ENCODE assay signal across 1 cellular context in the genomic region with DNA sequence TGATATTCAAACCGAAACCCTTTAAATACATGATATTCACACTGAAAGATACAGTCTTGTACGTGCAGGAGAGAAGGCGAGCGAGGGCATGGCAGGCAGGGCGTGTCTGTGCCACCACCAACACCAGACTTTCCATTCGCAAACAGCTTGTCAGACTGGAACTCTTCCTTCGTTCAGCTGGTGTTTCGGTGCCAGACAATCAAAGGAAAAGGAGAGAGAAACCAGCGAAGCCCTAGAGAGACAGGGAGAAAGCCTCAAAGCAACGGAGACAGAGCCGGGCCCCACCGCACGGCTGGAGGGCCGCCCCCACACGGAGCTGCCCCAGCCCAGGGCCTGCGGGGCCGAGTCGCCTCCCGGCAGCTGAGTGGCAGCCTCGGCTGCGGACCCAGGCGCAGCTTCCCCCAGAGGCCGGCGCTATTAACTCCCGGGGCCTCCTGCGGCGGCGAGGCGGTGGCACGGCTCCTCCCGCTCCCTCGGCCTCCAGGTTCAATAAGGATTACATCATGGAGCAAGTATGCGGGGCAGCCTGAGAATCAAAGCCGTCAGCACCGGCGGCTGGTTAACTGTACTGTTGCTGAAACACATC.
TF ChIP-seq lines count a peak whose summit lies in the region.

No MANE protein-coding gene starts in this region.

TF ChIP-seq in HepG2, 621 proteins besides CTCF, POLR2A, EP300 and RAD21 (continued from another document and continues in another):
- TF ChIP-seq, protein P1, sequence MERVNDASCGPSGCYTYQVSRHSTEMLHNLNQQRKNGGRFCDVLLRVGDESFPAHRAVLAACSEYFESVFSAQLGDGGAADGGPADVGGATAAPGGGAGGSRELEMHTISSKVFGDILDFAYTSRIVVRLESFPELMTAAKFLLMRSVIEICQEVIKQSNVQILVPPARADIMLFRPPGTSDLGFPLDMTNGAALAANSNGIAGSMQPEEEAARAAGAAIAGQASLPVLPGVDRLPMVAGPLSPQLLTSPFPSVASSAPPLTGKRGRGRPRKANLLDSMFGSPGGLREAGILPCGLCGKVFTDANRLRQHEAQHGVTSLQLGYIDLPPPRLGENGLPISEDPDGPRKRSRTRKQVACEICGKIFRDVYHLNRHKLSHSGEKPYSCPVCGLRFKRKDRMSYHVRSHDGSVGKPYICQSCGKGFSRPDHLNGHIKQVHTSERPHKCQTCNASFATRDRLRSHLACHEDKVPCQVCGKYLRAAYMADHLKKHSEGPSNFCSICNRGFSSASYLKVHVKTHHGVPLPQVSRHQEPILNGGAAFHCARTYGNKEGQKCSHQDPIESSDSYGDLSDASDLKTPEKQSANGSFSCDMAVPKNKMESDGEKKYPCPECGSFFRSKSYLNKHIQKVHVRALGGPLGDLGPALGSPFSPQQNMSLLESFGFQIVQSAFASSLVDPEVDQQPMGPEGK (CRISPR knock-in tag; IDR thresholded peaks at IDR 0.05): peak; percentile 59
- TF ChIP-seq ZNF557 (CRISPR knock-in tag; IDR thresholded peaks at IDR 0.05) (no peak), BCL6 (CRISPR knock-in tag; IDR thresholded peaks at IDR 0.05) (peak; percentile 37; the same call in 1 of the 2 replicates), POGZ (CRISPR knock-in tag; IDR thresholded peaks at IDR 0.05) (peak; percentile 31; the same call in 1 of the 2 replicates), YY1 (IDR thresholded peaks at IDR 0.05; ENCODE audit: insufficient read depth, insufficient replicate concordance, low read depth, low read length) (peak; percentile 9), ERF (CRISPR knock-in tag; IDR thresholded peaks at IDR 0.05) (0 out of 2 replicates have a peak, but pooled peaks have one; percentile 23), KDM3A (CRISPR knock-in tag; IDR thresholded peaks at IDR 0.05; ENCODE audit: low read depth) (peak; percentile 69), THYN1 (CRISPR knock-in tag; IDR thresholded peaks at IDR 0.05; ENCODE audit: borderline replicate concordance, low read depth) (no peak), SP4 (CRISPR knock-in tag; IDR thresholded peaks at IDR 0.05) (no peak), ZNF775 (CRISPR knock-in tag; IDR thresholded peaks at IDR 0.05; ENCODE audit: borderline replicate concordance) (no peak), POLR2G (IDR thresholded peaks at IDR 0.05; ENCODE audit: low read depth, low read length) (peak; percentile 65; the same call in 1 of the 2 replicates), ETV5 (CRISPR knock-in tag; IDR thresholded peaks at IDR 0.05; ENCODE audit: borderline replicate concordance) (no peak; the same call in 1 of the 2 replicates), GFI1 (CRISPR knock-in tag; IDR thresholded peaks at IDR 0.05; ENCODE audit: borderline replicate concordance) (peak; percentile 54; the same call in 1 of the 2 replicates), ZNF276 (CRISPR knock-in tag; IDR thresholded peaks at IDR 0.05; ENCODE audit: low read depth) (no peak), PITX1 (CRISPR knock-in tag; IDR thresholded peaks at IDR 0.05) (peak; percentile 24; the same call in 1 of the 2 replicates), NAIF1 (CRISPR knock-in tag; IDR thresholded peaks at IDR 0.05; ENCODE audit: borderline replicate concordance) (no peak), ZNF7 (CRISPR knock-in tag; IDR thresholded peaks at IDR 0.05) (no peak), CEBPG (CRISPR knock-in tag; IDR thresholded peaks at IDR 0.05) (peak; percentile 59), ZFYVE20 (CRISPR knock-in tag; IDR thresholded peaks at IDR 0.05; ENCODE audit: borderline replicate concordance, low read depth) (no peak), FOXA3 (CRISPR knock-in tag; IDR thresholded peaks at IDR 0.05) (peak; percentile 68), IKZF5 (CRISPR knock-in tag; IDR thresholded peaks at IDR 0.05) (no peak), KAT7 (CRISPR knock-in tag; IDR thresholded peaks at IDR 0.05; ENCODE audit: borderline replicate concordance) (0 out of 2 replicates have a peak, but pooled peaks have one; percentile 47), NKX3-1 (CRISPR knock-in tag; IDR thresholded peaks at IDR 0.05) (no peak), ATF3 (CRISPR knock-in tag; IDR thresholded peaks at IDR 0.05) (peak; percentile 86), ZNF263 (CRISPR knock-in tag; IDR thresholded peaks at IDR 0.05) (peak; percentile 59; the same call in 1 of the 2 replicates), ISL2 (CRISPR knock-in tag; IDR thresholded peaks at IDR 0.05) (0 out of 2 replicates have a peak, but pooled peaks have one; percentile 53), ZNF362 (CRISPR knock-in tag; IDR thresholded peaks at IDR 0.05; ENCODE audit: borderline replicate concordance) (no peak), ZNF644 (CRISPR knock-in tag; IDR thresholded peaks at IDR 0.05; ENCODE audit: low read depth) (no peak), JUND (CRISPR knock-in tag; IDR thresholded peaks at IDR 0.05) (peak; percentile 96), MYC (CRISPR knock-in tag; IDR thresholded peaks at IDR 0.05; ENCODE audit: borderline replicate concordance) (peak; percentile 54; the same call in 1 of the 2 replicates), ATF4 (CRISPR knock-in tag; IDR thresholded peaks at IDR 0.05) (peak in 1 of 2 experiments; percentile 74; a peak in 2 of 4 replicates), HOXA7 (CRISPR knock-in tag; IDR thresholded peaks at IDR 0.05) (no peak)
- TF ChIP-seq, protein P2, sequence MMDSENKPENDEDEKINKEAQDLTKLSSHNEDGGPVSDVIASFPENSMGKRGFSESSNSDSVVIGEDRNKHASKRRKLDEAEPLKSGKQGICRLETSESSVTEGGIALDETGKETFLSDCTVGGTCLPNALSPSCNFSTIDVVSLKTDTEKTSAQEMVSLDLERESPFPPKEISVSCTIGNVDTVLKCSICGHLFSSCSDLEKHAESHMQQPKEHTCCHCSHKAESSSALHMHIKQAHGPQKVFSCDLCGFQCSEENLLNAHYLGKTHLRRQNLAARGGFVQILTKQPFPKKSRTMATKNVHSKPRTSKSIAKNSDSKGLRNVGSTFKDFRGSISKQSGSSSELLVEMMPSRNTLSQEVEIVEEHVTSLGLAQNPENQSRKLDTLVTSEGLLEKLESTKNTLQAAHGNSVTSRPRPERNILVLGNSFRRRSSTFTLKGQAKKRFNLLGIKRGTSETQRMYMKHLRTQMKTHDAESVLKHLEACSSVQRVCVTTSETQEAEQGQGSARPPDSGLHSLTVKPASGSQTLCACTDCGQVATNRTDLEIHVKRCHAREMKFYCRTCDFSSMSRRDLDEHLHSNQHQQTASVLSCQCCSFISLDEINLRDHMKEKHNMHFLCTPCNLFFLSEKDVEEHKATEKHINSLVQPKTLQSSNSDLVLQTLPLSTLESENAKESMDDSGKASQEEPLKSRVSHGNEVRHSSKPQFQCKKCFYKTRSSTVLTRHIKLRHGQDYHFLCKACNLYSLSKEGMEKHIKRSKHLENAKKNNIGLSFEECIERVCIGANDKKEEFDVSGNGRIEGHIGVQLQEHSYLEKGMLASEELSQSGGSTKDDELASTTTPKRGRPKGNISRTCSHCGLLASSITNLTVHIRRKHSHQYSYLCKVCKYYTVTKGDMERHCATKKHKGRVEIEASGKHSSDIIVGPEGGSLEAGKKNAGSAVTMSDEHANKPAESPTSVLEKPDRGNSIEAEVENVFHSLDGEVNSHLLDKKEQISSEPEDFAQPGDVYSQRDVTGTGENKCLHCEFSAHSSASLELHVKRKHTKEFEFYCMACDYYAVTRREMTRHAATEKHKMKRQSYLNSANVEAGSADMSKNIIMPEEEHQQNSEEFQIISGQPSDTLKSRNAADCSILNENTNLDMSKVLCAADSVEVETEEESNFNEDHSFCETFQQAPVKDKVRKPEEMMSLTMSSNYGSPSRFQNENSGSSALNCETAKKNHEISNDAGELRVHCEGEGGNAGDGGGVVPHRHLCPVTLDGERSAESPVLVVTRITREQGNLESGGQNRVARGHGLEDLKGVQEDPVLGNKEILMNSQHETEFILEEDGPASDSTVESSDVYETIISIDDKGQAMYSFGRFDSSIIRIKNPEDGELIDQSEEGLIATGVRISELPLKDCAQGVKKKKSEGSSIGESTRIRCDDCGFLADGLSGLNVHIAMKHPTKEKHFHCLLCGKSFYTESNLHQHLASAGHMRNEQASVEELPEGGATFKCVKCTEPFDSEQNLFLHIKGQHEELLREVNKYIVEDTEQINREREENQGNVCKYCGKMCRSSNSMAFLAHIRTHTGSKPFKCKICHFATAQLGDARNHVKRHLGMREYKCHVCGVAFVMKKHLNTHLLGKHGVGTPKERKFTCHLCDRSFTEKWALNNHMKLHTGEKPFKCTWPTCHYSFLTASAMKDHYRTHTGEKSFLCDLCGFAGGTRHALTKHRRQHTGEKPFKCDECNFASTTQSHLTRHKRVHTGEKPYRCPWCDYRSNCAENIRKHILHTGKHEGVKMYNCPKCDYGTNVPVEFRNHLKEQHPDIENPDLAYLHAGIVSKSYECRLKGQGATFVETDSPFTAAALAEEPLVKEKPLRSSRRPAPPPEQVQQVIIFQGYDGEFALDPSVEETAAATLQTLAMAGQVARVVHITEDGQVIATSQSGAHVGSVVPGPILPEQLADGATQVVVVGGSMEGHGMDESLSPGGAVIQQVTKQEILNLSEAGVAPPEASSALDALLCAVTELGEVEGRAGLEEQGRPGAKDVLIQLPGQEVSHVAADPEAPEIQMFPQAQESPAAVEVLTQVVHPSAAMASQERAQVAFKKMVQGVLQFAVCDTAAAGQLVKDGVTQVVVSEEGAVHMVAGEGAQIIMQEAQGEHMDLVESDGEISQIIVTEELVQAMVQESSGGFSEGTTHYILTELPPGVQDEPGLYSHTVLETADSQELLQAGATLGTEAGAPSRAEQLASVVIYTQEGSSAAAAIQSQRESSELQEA (CRISPR knock-in tag; IDR thresholded peaks at IDR 0.05; ENCODE audit: not compliant biosample characterization): peak; percentile 77
- TF ChIP-seq, protein P3, sequence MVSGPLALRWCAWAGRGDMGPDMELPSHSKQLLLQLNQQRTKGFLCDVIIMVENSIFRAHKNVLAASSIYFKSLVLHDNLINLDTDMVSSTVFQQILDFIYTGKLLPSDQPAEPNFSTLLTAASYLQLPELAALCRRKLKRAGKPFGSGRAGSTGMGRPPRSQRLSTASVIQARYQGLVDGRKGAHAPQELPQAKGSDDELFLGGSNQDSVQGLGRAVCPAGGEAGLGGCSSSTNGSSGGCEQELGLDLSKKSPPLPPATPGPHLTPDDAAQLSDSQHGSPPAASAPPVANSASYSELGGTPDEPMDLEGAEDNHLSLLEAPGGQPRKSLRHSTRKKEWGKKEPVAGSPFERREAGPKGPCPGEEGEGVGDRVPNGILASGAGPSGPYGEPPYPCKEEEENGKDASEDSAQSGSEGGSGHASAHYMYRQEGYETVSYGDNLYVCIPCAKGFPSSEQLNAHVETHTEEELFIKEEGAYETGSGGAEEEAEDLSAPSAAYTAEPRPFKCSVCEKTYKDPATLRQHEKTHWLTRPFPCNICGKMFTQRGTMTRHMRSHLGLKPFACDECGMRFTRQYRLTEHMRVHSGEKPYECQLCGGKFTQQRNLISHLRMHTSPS (CRISPR knock-in tag; IDR thresholded peaks at IDR 0.05; ENCODE audit: low read depth): peak; percentile 75
- TF ChIP-seq, protein P4, sequence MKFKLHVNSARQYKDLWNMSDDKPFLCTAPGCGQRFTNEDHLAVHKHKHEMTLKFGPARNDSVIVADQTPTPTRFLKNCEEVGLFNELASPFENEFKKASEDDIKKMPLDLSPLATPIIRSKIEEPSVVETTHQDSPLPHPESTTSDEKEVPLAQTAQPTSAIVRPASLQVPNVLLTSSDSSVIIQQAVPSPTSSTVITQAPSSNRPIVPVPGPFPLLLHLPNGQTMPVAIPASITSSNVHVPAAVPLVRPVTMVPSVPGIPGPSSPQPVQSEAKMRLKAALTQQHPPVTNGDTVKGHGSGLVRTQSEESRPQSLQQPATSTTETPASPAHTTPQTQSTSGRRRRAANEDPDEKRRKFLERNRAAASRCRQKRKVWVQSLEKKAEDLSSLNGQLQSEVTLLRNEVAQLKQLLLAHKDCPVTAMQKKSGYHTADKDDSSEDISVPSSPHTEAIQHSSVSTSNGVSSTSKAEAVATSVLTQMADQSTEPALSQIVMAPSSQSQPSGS (CRISPR knock-in tag; IDR thresholded peaks at IDR 0.05): peak; percentile 99
